8 cellular contexts compared by ENCODE assay signal in the genomic region with DNA sequence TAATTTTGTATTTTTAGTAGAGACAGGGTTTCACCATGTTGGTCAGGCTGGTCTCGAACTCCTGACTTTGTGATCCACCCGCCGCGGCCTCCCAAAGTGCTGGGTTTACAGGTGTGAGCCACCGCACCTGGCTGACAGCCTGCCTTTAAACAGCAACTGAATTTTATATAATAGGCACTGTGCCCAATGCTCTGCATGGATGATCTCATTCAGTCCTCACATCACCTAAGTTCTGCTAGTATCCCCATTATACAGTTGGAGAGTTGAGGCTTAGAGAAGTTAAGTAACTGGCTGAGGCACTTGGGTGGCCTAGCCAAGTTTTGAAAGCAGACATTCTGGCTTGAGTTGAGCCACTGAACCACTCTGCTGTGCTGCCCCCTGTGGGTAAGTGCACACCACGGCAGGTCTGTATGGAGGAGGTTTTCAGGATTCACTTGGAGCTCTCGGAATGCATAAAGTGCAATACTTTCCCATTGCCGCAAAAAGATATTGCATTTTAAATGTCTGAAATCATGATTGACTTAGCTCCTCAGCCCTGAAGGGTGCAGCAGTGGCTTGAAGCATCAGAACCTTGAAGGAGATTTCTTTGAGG.
DNase-seq lines count a peak whose midpoint lies in the region; ATAC-seq, FAIRE-seq and TF ChIP-seq lines count a peak whose summit lies in the region.

No MANE protein-coding gene starts in this region.

- ATAC-seq in stimulated activated naive CD8-positive, alpha-beta T cell treated with anti-CD3 and anti-CD28 coated beads, Interleukin-15, amount 100 ng/mL, for 72 hours, result no peak

- H3K9me3 ChIP-seq in endothelial cell of umbilical vein (replicated peaks; ENCODE audit: control insufficient read depth, insufficient read depth, low read length), result no peaks in the 10 kb centered on the region

- H3K9me3 Mint-ChIP-seq in stimulated activated naive CD8-positive, alpha-beta T cell treated with anti-CD3 and anti-CD28 coated beads, Interleukin-15, amount 100 ng/mL, for 72 hours, result peaks cover 12 to 16% of the 10 kb centered on the region in 2 donors

- H3K4me1 Mint-ChIP-seq in stimulated activated naive CD8-positive, alpha-beta T cell treated with anti-CD3 and anti-CD28 coated beads, Interleukin-15, amount 100 ng/mL, for 72 hours, result no peaks in the 10 kb centered on the region

- intact Hi-C loops in endothelial cell of umbilical vein (cut with micrococcal nuclease), result loop anchor here (1.0 kb wide), 2 partner anchors 202 to 234 kb away; no protein-coding TSS in a partner anchor

- H3K27me3 Mint-ChIP-seq in stimulated activated naive CD8-positive, alpha-beta T cell treated with anti-CD3 and anti-CD28 coated beads, Interleukin-15, amount 100 ng/mL, for 72 hours, result peaks cover 11% of the 10 kb centered on the region

- no peak overlapping the region for H2AFZ ChIP-seq in endothelial cell of umbilical vein (ENCODE audit: low read depth, low read length)

- dilution Hi-C loops in endothelial cell of umbilical vein (cut with MboI; ENCODE audit: extremely low pct_ligation_motif_present, low sequenced_read_pairs), result no loop called here

- peaks cover 18% of the 10 kb centered on the region for H3K4me1 ChIP-seq in endothelial cell of umbilical vein (ENCODE audit: control insufficient read depth, extremely low read depth, insufficient read depth, low read length)

- no peak overlapping the region for H3K4me2 ChIP-seq in endothelial cell of umbilical vein (ENCODE audit: insufficient read depth, low read length)

- no peaks in the 10 kb centered on the region for H4K20me1 ChIP-seq in endothelial cell of umbilical vein (replicated peaks; ENCODE audit: control insufficient read depth, extremely low read depth, insufficient read depth, low read length)

- no peak overlapping the region for H3K4me3 Mint-ChIP-seq in stimulated activated naive CD8-positive, alpha-beta T cell treated with anti-CD3 and anti-CD28 coated beads, Interleukin-15, amount 100 ng/mL, for 72 hours

- H3K4me3 ChIP-seq in endothelial cell of umbilical vein (replicated peaks in 1 of 3; ENCODE audit: insufficient read depth in 1 of 3, low read depth in 1 of 3, low read length in 3 of 3) (no peak overlapping the region), retinal pigment epithelial cell (ENCODE audit: low read length) (no peak overlapping the region), coronary artery (no peak overlapping the region)

- POLR2A ChIA-PET in endothelial cell of umbilical vein (lab: Charles Lee), result no interaction called here

- TF ChIP-seq POLR2A in endothelial cell of umbilical vein (IDR thresholded peaks at IDR 0.05; ENCODE audit: low read depth, low read length), result no peak

- H3K27ac ChIP-seq in endothelial cell of umbilical vein (ENCODE audit: insufficient read depth, low read depth, low read length), result no peak overlapping the region
- no peak overlapping the region for H3K27ac ChIP-seq in coronary artery

- peak; percentile 69 to 73 for TF ChIP-seq CTCF in endothelial cell of umbilical vein (IDR thresholded peaks at IDR 0.05; ENCODE audit: extremely low read depth in 1 of 2, insufficient read depth in 1 of 2, low read depth in 1 of 2, low read length in 2 of 2)
- TF ChIP-seq CTCF in retinal pigment epithelial cell (conservative IDR thresholded peaks at IDR 0.05; ENCODE audit: low read depth, low read length), result peak; percentile 70
- TF ChIP-seq CTCF in coronary artery (IDR thresholded peaks at IDR 0.05), result no peak

- H3K36me3 ChIP-seq in endothelial cell of umbilical vein (ENCODE audit: control insufficient read depth in 2 of 2, extremely low read depth in 1 of 2, insufficient read depth in 2 of 2, low read length in 2 of 2), result no peaks in the 10 kb centered on the region

- DNase-seq in NCI-H524 (lab: John Stamatoyannopoulos, UW), result peak; percentile 4 to 45
- no peak for DNase-seq in NCI-H524 treated with DMSO at 0.1 percent for 48 hours (lab: John Stamatoyannopoulos, UW)
- peak; percentile 13 for DNase-seq in NCI-H460 (ENCODE audit: extremely low read depth, low read depth)
- DNase-seq in endothelial cell of umbilical vein (ENCODE audit: low read depth, low spot score), result peak; percentile 58
- DNase-seq in retinal pigment epithelial cell (ENCODE audit: low read depth), result no peak
- DNase-seq in stimulated activated naive CD8-positive, alpha-beta T cell treated with anti-CD3 and anti-CD28 coated beads, Interleukin-15, amount 100 ng/mL, for 72 hours, result no peak
- no peak for DNase-seq in coronary artery (ENCODE audit: low spot score)
- DNase-seq in activated T-cell treated with anti-CD3 and anti-CD28 coated beads, Interleukin-2, amount 50 U/mL, for 1 hour, result no peak

- CTCF ChIA-PET in endothelial cell of umbilical vein (lab: Charles Lee), result interaction anchor here (0.6 to 6.8 kb wide), 44 partner anchors 10 to 521 kb away, joined by 3 to 98 read pairs (median 5); a partner anchor contains a TSS

- H3K27me3 ChIP-seq in endothelial cell of umbilical vein (ENCODE audit: control insufficient read depth in 2 of 2, insufficient read depth in 2 of 2, low read length in 2 of 2), result no peaks in the 10 kb centered on the region

- BruUV-seq in endothelial cell of umbilical vein (replicated peaks; lab: Mats Ljungman, UMichigan), result no TSS peak

- no peaks in the 10 kb centered on the region for H3K79me2 ChIP-seq in endothelial cell of umbilical vein (ENCODE audit: control insufficient read depth, insufficient read depth, low read length)

- FAIRE-seq in endothelial cell of umbilical vein (lab: Jason Lieb, UNC), result peak; percentile 35

- no peaks in the 10 kb centered on the region for H3K9me1 ChIP-seq in endothelial cell of umbilical vein (replicated peaks; ENCODE audit: control insufficient read depth, extremely low read depth, insufficient read depth, low read length)

- no peak overlapping the region for H3K27ac Mint-ChIP-seq in stimulated activated naive CD8-positive, alpha-beta T cell treated with anti-CD3 and anti-CD28 coated beads, Interleukin-15, amount 100 ng/mL, for 72 hours

- H3K9ac ChIP-seq in endothelial cell of umbilical vein (replicated peaks; ENCODE audit: extremely low read depth, insufficient read depth, low read length), result no peak overlapping the region

TF ChIP-seq in endothelial cell of umbilical vein, 7 proteins besides CTCF, POLR2A, EP300 and RAD21:
- TF ChIP-seq, protein P1, sequence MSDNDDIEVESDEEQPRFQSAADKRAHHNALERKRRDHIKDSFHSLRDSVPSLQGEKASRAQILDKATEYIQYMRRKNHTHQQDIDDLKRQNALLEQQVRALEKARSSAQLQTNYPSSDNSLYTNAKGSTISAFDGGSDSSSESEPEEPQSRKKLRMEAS (IDR thresholded peaks at IDR 0.05; ENCODE audit: insufficient read depth, insufficient read length), result no peak
- TF ChIP-seq MYC (IDR thresholded peaks at IDR 0.05; ENCODE audit: low read depth, low read length) (no peak), EZH2 (IDR thresholded peaks at IDR 0.05; ENCODE audit: borderline replicate concordance, low read depth, low read length, severe bottlenecking) (no peak), FOS (IDR thresholded peaks at IDR 0.05; ENCODE audit: borderline replicate concordance, insufficient read depth, low read length) (no peak), JUN (IDR thresholded peaks at IDR 0.05; ENCODE audit: borderline replicate concordance, insufficient read depth, insufficient read length, low read depth) (no peak), GATA2 (IDR thresholded peaks at IDR 0.05; ENCODE audit: insufficient read depth, insufficient read length, low read depth, low read length) (no peak), POLR2AphosphoS5 (IDR thresholded peaks at IDR 0.05; ENCODE audit: insufficient read depth, low read depth, low read length) (no peak)
TF ChIP-seq in endothelial cell of umbilical vein: peak in this region for 0.

Comparison
In these comparisons a context has a peak if more than half of its experiments do, and no peak if none do; other contexts are left out.
1. DNase-seq: peak in NCI-H524 (2 of 2), NCI-H460 (single experiment) and endothelial cell of umbilical vein (single experiment); none in NCI-H524 treated with DMSO at 0.1 percent for 48 hours (single experiment), retinal pigment epithelial cell (single experiment), stimulated activated naive CD8-positive, alpha-beta T cell treated with anti-CD3 and anti-CD28 coated beads, Interleukin-15, amount 100 ng/mL, for 72 hours (0 of 2), coronary artery (single experiment) and activated T-cell treated with anti-CD3 and anti-CD28 coated beads, Interleukin-2, amount 50 U/mL, for 1 hour (single experiment).